In the genomic region with DNA sequence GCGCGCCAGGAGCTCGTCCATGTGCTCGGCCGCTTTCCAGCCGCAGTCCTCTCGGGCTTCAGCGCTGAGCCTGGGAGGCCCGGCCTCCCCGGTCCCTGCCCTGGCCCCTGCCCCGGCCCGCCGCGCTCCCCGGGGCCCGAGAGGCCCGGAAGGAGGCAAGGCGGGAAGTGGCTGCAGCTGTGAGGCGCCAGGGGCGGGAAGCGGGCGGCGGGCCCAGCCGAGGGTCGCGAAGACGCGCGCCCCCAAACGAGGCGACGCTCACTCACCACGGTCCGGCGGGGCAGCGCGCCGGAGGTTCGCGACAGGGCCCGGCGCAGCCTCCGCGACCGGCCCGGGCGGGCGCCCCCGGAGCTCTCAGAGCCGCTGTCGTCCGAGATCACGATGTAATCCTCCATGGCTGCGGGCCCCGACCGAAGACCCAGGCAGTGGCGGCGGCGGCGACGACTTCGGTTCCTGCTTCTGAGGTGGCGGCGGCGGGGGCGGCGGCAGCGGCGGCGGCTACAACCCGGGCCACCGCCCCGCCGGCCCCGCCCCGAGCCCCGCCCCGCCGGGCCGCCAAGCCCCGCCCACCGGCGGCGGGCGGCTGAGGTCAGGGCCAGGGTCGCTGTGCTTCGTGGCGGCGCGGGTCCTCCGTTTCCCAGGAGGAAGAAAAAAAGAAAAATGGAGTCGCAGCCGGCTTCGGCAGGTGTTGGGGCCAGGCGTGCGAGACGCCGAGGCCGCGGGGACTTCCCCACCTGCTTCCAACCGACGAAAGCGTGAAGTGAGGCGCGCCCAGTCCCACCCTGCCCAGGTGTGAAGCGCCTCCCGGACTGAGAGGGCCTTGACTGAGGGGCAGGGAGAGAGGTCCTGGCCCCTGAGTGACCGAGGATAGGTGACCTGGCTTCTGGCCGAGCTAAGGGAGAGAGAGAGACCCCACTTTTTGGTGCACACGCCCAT, we compare ENCODE assay signal across 8 cellular contexts.
DNase-seq lines count a peak whose midpoint lies in the region; ATAC-seq and TF ChIP-seq lines count a peak whose summit lies in the region.
"Not testable (repeated sequence)": the region's sequence is repeated elsewhere in the genome, so short reads cannot be mapped to it uniquely, and the experiment has no call there.

No MANE protein-coding gene starts in this region.

- POLR2A ChIA-PET in CD8-positive, alpha-beta memory T cell (lab: Charles Lee) = not testable (repeated sequence)

- peak overlapping the region in 4 of 8 donors; percentile 9 to 84 (median 48) for H3K27ac Mint-ChIP-seq in CD8-positive, alpha-beta memory T cell
- H3K27ac Mint-ChIP-seq in activated naive CD8-positive, alpha-beta T cell treated with anti-CD3 and anti-CD28 coated beads, Interleukin-2, amount 50 U/mL, for 24 hours; osteocyte (ENCODE audit: unreplicated experiment): not testable (repeated sequence)

- H3K27ac ChIP-seq in CD8-positive, alpha-beta memory T cell (ENCODE audit: low read depth, low read length); WERI-Rb-1: not testable (repeated sequence)

- ATAC-seq in GM21515 (IDR thresholded peaks at IDR 0.05; ENCODE audit: unreplicated experiment) = peak; percentile 68
- peak; percentile 88 for ATAC-seq in HG03439 (IDR thresholded peaks at IDR 0.05; ENCODE audit: unreplicated experiment)
- peak; percentile 73 for ATAC-seq in activated naive CD8-positive, alpha-beta T cell treated with anti-CD3 and anti-CD28 coated beads, Interleukin-2, amount 50 U/mL, for 24 hours

- peaks cover 0 to 11% (median 6%) of the 10 kb centered on the region in 3 donors for H3K4me1 Mint-ChIP-seq in CD8-positive, alpha-beta memory T cell
- H3K4me1 Mint-ChIP-seq in activated naive CD8-positive, alpha-beta T cell treated with anti-CD3 and anti-CD28 coated beads, Interleukin-2, amount 50 U/mL, for 24 hours = not testable (repeated sequence)
- H3K4me1 Mint-ChIP-seq in osteocyte (ENCODE audit: unreplicated experiment) = peaks cover 12% of the 10 kb centered on the region

- peak; percentile 62 to 78 (median 63) for DNase-seq in CD8-positive, alpha-beta memory T cell
- peak; percentile 70 for DNase-seq in WERI-Rb-1
- DNase-seq in activated naive CD8-positive, alpha-beta T cell treated with anti-CD3 and anti-CD28 coated beads, Interleukin-2, amount 50 U/mL, for 24 hours = peak; percentile 78
- DNase-seq in cardiac septum (ENCODE audit: low spot score) = peak; percentile 91
- not testable (repeated sequence) for DNase-seq in osteocyte (ENCODE audit: extremely low spot score, unreplicated experiment)
- peak; percentile 37 for DNase-seq in stimulated activated CD8-positive, alpha-beta memory T cell treated with anti-CD3 and anti-CD28 coated beads, Interleukin-7, amount 100 ng/mL, for 24 hours (ENCODE audit: low read depth)

- H3K9me3 Mint-ChIP-seq in CD8-positive, alpha-beta memory T cell; activated naive CD8-positive, alpha-beta T cell treated with anti-CD3 and anti-CD28 coated beads, Interleukin-2, amount 50 U/mL, for 24 hours; osteocyte (ENCODE audit: unreplicated experiment): not testable (repeated sequence)

- H3K4me1 ChIP-seq in CD8-positive, alpha-beta memory T cell (ENCODE audit: insufficient read depth, low read length) = not testable (repeated sequence)

- H3K36me3 ChIP-seq in CD8-positive, alpha-beta memory T cell (ENCODE audit: insufficient read depth, low read length); WERI-Rb-1: not testable (repeated sequence)

- not testable (repeated sequence) for H3K4me3 ChIP-seq in CD8-positive, alpha-beta memory T cell (ENCODE audit: low read length)
- H3K4me3 ChIP-seq in WERI-Rb-1 (ENCODE audit: low read depth, low read length) = peak overlapping the region; percentile 18; the same call in 1 of the 2 replicates

- not testable (repeated sequence) for H3K9me3 ChIP-seq in CD8-positive, alpha-beta memory T cell (ENCODE audit: low read length); WERI-Rb-1 (ENCODE audit: severe bottlenecking)

- TF ChIP-seq CTCF in WERI-Rb-1 (IDR thresholded peaks at IDR 0.05; ENCODE audit: low read depth, low read length); osteocyte (IDR thresholded peaks at IDR 0.05): not testable (repeated sequence)

- H3K4me3 Mint-ChIP-seq in CD8-positive, alpha-beta memory T cell = peak overlapping the region in 2 of 7 donors; percentile 23 to 37
- not testable (repeated sequence) for H3K4me3 Mint-ChIP-seq in activated naive CD8-positive, alpha-beta T cell treated with anti-CD3 and anti-CD28 coated beads, Interleukin-2, amount 50 U/mL, for 24 hours
- peak overlapping the region; percentile 18 for H3K4me3 Mint-ChIP-seq in osteocyte (ENCODE audit: unreplicated experiment)

- CTCF ChIA-PET in CD8-positive, alpha-beta memory T cell (lab: Charles Lee) = not testable (repeated sequence)

- H3K36me3 Mint-ChIP-seq in CD8-positive, alpha-beta memory T cell; activated naive CD8-positive, alpha-beta T cell treated with anti-CD3 and anti-CD28 coated beads, Interleukin-2, amount 50 U/mL, for 24 hours (ENCODE audit: low read depth); osteocyte (ENCODE audit: unreplicated experiment): not testable (repeated sequence)

- intact Hi-C loops in cardiac septum (cut with DNase I) = not testable (repeated sequence)

- not testable (repeated sequence) for H3K27me3 Mint-ChIP-seq in CD8-positive, alpha-beta memory T cell; activated naive CD8-positive, alpha-beta T cell treated with anti-CD3 and anti-CD28 coated beads, Interleukin-2, amount 50 U/mL, for 24 hours; osteocyte (ENCODE audit: unreplicated experiment)

- H3K27me3 ChIP-seq in CD8-positive, alpha-beta memory T cell (ENCODE audit: insufficient read depth, low read length, poor library complexity, severe bottlenecking); WERI-Rb-1 (ENCODE audit: insufficient read depth, low read depth, severe bottlenecking): not testable (repeated sequence)
